10 cellular contexts compared by ENCODE assay signal in the genomic region with DNA sequence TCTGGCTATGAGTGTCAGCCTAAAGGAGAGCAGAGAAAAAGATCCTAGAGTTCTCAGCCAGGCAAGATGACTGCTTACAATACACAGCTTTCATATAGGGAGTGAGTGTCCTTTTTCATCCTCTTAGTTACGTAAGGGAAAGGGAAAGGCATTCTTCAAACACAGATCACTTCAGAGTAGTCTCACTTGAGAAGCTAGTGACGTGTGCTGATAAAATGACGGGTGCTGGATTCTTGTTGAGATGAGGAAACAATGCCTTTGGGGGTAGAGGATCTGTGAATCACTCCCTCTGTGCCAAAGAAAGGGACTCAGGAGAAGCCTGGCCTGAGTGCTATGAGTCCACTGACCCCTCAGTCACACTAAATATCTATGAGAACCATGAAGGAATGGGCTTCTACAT.
DNase-seq lines count a peak whose midpoint lies in the region; ATAC-seq and TF ChIP-seq lines count a peak whose summit lies in the region.
"Had no signal": no experiment of that assay in that cellular context is flagged by ENCODE, and none has a peak within 500 bp of the region (broad histone marks: within the 10 kb centered on the region; RNA-seq: fewer than 3 reads in every experiment).

No MANE protein-coding gene starts in this region.

- H3K27me3 ChIP-seq in GM23338 (ENCODE audit: insufficient read depth) (no peaks in the 10 kb centered on the region), neuronal stem cell (ENCODE audit: control insufficient read depth in 3 of 3, insufficient read depth in 3 of 3, low read depth in 1 of 3, low read length in 3 of 3) (peaks cover 0 to 9% (median 2%) of the 10 kb centered on the region in 3 experiments)

- no peaks in the 10 kb centered on the region for H3F3A ChIP-seq in GM23338 (replicated peaks; ENCODE audit: low read depth)

- H3K27ac ChIP-seq in GM23338 (ENCODE audit: low read depth): no peak overlapping the region
- no peak overlapping the region for H3K27ac ChIP-seq in neuronal stem cell (replicated peaks; ENCODE audit: low read length)

- no peaks in the 10 kb centered on the region for H3K79me1 ChIP-seq in neuronal stem cell (ENCODE audit: low read depth, low read length)

- H2BK15ac ChIP-seq in neuronal stem cell (ENCODE audit: low read length): no peak overlapping the region

- no peak overlapping the region for H3K18ac ChIP-seq in neuronal stem cell (ENCODE audit: low read length)

- H3K4me1 ChIP-seq in GM23338 (ENCODE audit: insufficient read depth): peaks cover 32% of the 10 kb centered on the region
- H3K4me1 ChIP-seq in neuronal stem cell (ENCODE audit: control insufficient read depth in 2 of 2, insufficient read depth in 1 of 2, low read depth in 1 of 2, low read length in 2 of 2): peaks cover 0 to 2% of the 10 kb centered on the region in 2 donors

- H4K20me1 ChIP-seq in GM23338 (replicated peaks; ENCODE audit: insufficient read depth): no peaks in the 10 kb centered on the region

- no peak overlapping the region for H3K23ac ChIP-seq in neuronal stem cell (ENCODE audit: low read depth, low read length, poor library complexity)

- no peak overlapping the region for H3K4ac ChIP-seq in neuronal stem cell (ENCODE audit: low read length)

- no peak overlapping the region for H3K14ac ChIP-seq in neuronal stem cell (ENCODE audit: low read length)

- no peak for TF ChIP-seq CTCF in GM23338 (conservative IDR thresholded peaks at IDR 0.05; ENCODE audit: low read depth in 2 of 2)
- TF ChIP-seq CTCF in epithelial cell of esophagus (IDR thresholded peaks at IDR 0.05; ENCODE audit: insufficient read depth, low read depth, low read length, missing control alignments): no peak

- H3K4me2 ChIP-seq in GM23338 (no peak overlapping the region), neuronal stem cell (ENCODE audit: insufficient read depth, low read length, poor library complexity, severe bottlenecking) (no peak overlapping the region)

- peaks cover 25% of the 10 kb centered on the region for H3K9me3 Mint-ChIP-seq in GM23338

- H3K4me3 Mint-ChIP-seq in GM23338: no peak overlapping the region

- DNase-seq in GM23338 (ENCODE audit: low spot score): no peak
- peak; percentile 98 for DNase-seq in NCI-H226
- DNase-seq in epithelial cell of esophagus (ENCODE audit: low read depth): peak; percentile 100
- DNase-seq in non-pigmented ciliary epithelial cell (ENCODE audit: low read depth): peak; percentile 10
- DNase-seq in neuronal stem cell (ENCODE audit: low spot score): no peak
- no peak for DNase-seq in stimulated activated naive CD4-positive, alpha-beta T cell treated with Interleukin-2 at 50 U/mL for 16 hours (lab: John Stamatoyannopoulos, UW)
- DNase-seq: activated gamma-delta T cell, NCI-H82 had no signal

- H2BK5ac ChIP-seq in neuronal stem cell (ENCODE audit: low read length): no peak overlapping the region

- H3K9ac ChIP-seq in neuronal stem cell (ENCODE audit: low read depth, low read length, poor library complexity): no peak overlapping the region

- H2AFZ ChIP-seq in GM23338: 0 out of 2 replicates have a peak overlapping the region, but pooled peaks have one; percentile 72
- H2AFZ ChIP-seq in neuronal stem cell (ENCODE audit: low read length): no peak overlapping the region

- no peak overlapping the region for H2AK5ac ChIP-seq in neuronal stem cell (ENCODE audit: low read depth, low read length)

- H3K36me3 ChIP-seq in GM23338 (ENCODE audit: insufficient read depth) (0 out of 2 replicates have a peak, but pooled peaks cover 6% of the 10 kb centered on the region), neuronal stem cell (replicated peaks in 1 of 2; ENCODE audit: control insufficient read depth in 2 of 2, insufficient read depth in 2 of 2, low read length in 2 of 2) (no peaks in the 10 kb centered on the region)

- ATAC-seq in GM23338: no peak
- ATAC-seq in HG02973 (IDR thresholded peaks at IDR 0.05; ENCODE audit: unreplicated experiment): no peak
- ATAC-seq in GM18498 (IDR thresholded peaks at IDR 0.05; ENCODE audit: unreplicated experiment): no peak

- H3K79me2 ChIP-seq in GM23338 (replicated peaks; ENCODE audit: insufficient read depth): no peaks in the 10 kb centered on the region

- no peak overlapping the region for H2BK12ac ChIP-seq in neuronal stem cell (ENCODE audit: low read length)

- no peak overlapping the region for H4K91ac ChIP-seq in neuronal stem cell (ENCODE audit: low read depth, low read length, poor library complexity)

- peaks cover 29% of the 10 kb centered on the region for H3K36me3 Mint-ChIP-seq in GM23338 (ENCODE audit: low read depth)

- H2BK120ac ChIP-seq in neuronal stem cell (ENCODE audit: low read depth, low read length): no peak overlapping the region

- no CpG with 5 or more reads among the region's 3 CpGs for WGBS in neuronal stem cell (ENCODE audit: extremely low coverage in 2 of 2, insufficient read length in 2 of 2, insufficient replicate concordance in 1 of 2), 2 donors

- H3K9me3 ChIP-seq in neuronal stem cell (replicated peaks in 1 of 2; ENCODE audit: control insufficient read depth in 2 of 2, insufficient read depth in 1 of 2, low read depth in 1 of 2, low read length in 2 of 2): peaks cover 0 to 10% of the 10 kb centered on the region in 2 donors

- H3K9me2 ChIP-seq in GM23338 (ENCODE audit: insufficient read depth): no peaks in the 10 kb centered on the region

- H4K8ac ChIP-seq in neuronal stem cell (ENCODE audit: low read depth, low read length): no peak overlapping the region

- H3K4me3 ChIP-seq in GM23338: no peak overlapping the region
- H3K4me3 ChIP-seq in epithelial cell of esophagus (ENCODE audit: low read length): no peak overlapping the region
- no peak overlapping the region for H3K4me3 ChIP-seq in neuronal stem cell (ENCODE audit: low read length in 2 of 2)

- H3K27ac Mint-ChIP-seq in GM23338: no peak overlapping the region

- peaks cover 34% of the 10 kb centered on the region for H3K4me1 Mint-ChIP-seq in GM23338

- H3K27me3 Mint-ChIP-seq in GM23338 (ENCODE audit: insufficient read depth, low read depth, poor library complexity): peaks cover 7% of the 10 kb centered on the region

TF ChIP-seq in GM23338, 12 proteins besides CTCF, POLR2A, EP300 and RAD21:
- TF ChIP-seq EZH2phosphoT487 (IDR thresholded peaks at IDR 0.05; ENCODE audit: unreplicated experiment): no peak
- no peak for TF ChIP-seq NANOG (IDR thresholded peaks at IDR 0.05; ENCODE audit: borderline replicate concordance)
- TF ChIP-seq ZNF114 (CRISPR knock-in tag; IDR thresholded peaks at IDR 0.05): no peak
- TF ChIP-seq, protein P1, sequence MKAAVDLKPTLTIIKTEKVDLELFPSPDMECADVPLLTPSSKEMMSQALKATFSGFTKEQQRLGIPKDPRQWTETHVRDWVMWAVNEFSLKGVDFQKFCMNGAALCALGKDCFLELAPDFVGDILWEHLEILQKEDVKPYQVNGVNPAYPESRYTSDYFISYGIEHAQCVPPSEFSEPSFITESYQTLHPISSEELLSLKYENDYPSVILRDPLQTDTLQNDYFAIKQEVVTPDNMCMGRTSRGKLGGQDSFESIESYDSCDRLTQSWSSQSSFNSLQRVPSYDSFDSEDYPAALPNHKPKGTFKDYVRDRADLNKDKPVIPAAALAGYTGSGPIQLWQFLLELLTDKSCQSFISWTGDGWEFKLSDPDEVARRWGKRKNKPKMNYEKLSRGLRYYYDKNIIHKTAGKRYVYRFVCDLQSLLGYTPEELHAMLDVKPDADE (IDR thresholded peaks at IDR 0.05): no peak

Comparison
In these comparisons a context has a peak if more than half of its experiments do, and no peak if none do; other contexts are left out.
1. DNase-seq: peak in NCI-H226 (single experiment), epithelial cell of esophagus (single experiment) and non-pigmented ciliary epithelial cell (single experiment); none in GM23338 (single experiment), neuronal stem cell (single experiment) and stimulated activated naive CD4-positive, alpha-beta T cell treated with Interleukin-2 at 50 U/mL for 16 hours (single experiment).